Comparison of ENCODE assay signal across 8 cellular contexts in genomic region chr5:179679014-179679674, GRCh38. TPM values are rescaled to one million over a fixed set of nuclear protein-coding genes. Genes with fewer than 3 reads are reported as not detected.
DNase-seq lines count a peak whose midpoint lies in the region; ATAC-seq and TF ChIP-seq lines count a peak whose summit lies in the region.

No MANE protein-coding gene starts in this region.

- H3K4me2 ChIP-seq in fibroblast of lung (ENCODE audit: extremely low read depth, insufficient read depth, low read length), result peak overlapping the region; percentile 90

- no peak overlapping the region for H3K9ac ChIP-seq in fibroblast of lung (ENCODE audit: insufficient read depth, low read length)

- H3K36me3 ChIP-seq in fibroblast of lung (ENCODE audit: control insufficient read depth, insufficient read depth, low read length), result no peaks in the 10 kb centered on the region

- peak overlapping the region; percentile 73 to 98 (median 83) for H3K4me3 ChIP-seq in fibroblast of lung (replicated peaks in 1 of 4; ENCODE audit: control extremely low read depth in 1 of 4, insufficient read depth in 1 of 4, low read depth in 3 of 4, low read length in 4 of 4)

- no peaks in the 10 kb centered on the region for H3K9me3 Mint-ChIP-seq in naive thymus-derived CD8-positive, alpha-beta T cell

- peaks cover 3% of the 10 kb centered on the region for H3K4me1 ChIP-seq in fibroblast of lung (ENCODE audit: control insufficient read depth, extremely low read depth, insufficient read depth, low read length)

- H3K27ac ChIP-seq in fibroblast of lung (ENCODE audit: insufficient read depth, low read length), result no peak overlapping the region

- ATAC-seq in HG02571 (IDR thresholded peaks at IDR 0.05; ENCODE audit: unreplicated experiment), result peak; percentile 30
- ATAC-seq in naive thymus-derived CD8-positive, alpha-beta T cell, result peak; percentile 23 to 41
- ATAC-seq in stimulated activated naive CD8-positive, alpha-beta T cell treated with anti-CD3 and anti-CD28 coated beads, Interleukin-15, Interleukin-2, amounts not matched to agents 100 U/mL and 50 U/mL, for 24 hours, result peak; percentile 55

- DNase-seq in EH (ENCODE audit: low read depth), result peak; percentile 64
- peak; percentile 88 for DNase-seq in NCI-H345 (lab: John Stamatoyannopoulos, UW)
- DNase-seq in activated T-cell treated with anti-CD3 and anti-CD28 coated beads, Interleukin-2, amount 50 U/mL, for 48 hours, result peak; percentile 86 to 87
- peak; percentile 64 to 65 for DNase-seq in fibroblast of lung (ENCODE audit: low read depth in 2 of 2)
- peak in 9 of 10 donors; percentile 41 to 78 (median 52) for DNase-seq in naive thymus-derived CD8-positive, alpha-beta T cell
- peak; percentile 83 for DNase-seq in stimulated activated naive CD8-positive, alpha-beta T cell treated with anti-CD3 and anti-CD28 coated beads, Interleukin-15, Interleukin-2, amounts not matched to agents 100 U/mL and 50 U/mL, for 24 hours
- DNase-seq in NCI-H2171 treated with DMSO at 0.1 percent for 48 hours (lab: John Stamatoyannopoulos, UW), result no peak

- peaks cover 6% of the 10 kb centered on the region for H3K79me2 ChIP-seq in fibroblast of lung (ENCODE audit: control insufficient read depth, insufficient read depth, low read length)

- no peaks in the 10 kb centered on the region for H3K27me3 Mint-ChIP-seq in naive thymus-derived CD8-positive, alpha-beta T cell

- H3K27me3 ChIP-seq in fibroblast of lung (ENCODE audit: control insufficient read depth, insufficient read depth, low read length), result no peaks in the 10 kb centered on the region

- peak overlapping the region; percentile 96 for H2AFZ ChIP-seq in fibroblast of lung (ENCODE audit: low read length)

- peaks cover 0 to 3% (median 0%) of the 10 kb centered on the region in 3 donors for H3K36me3 Mint-ChIP-seq in naive thymus-derived CD8-positive, alpha-beta T cell

- no peaks in the 10 kb centered on the region for H3K9me3 ChIP-seq in fibroblast of lung (ENCODE audit: control insufficient read depth, insufficient read depth, low read depth, low read length)

- peak; percentile 9 to 32 for TF ChIP-seq CTCF in fibroblast of lung (conservative IDR thresholded peaks at IDR 0.05 in 1 of 2, IDR thresholded peaks at IDR 0.05 in 1 of 2; ENCODE audit: low read depth in 1 of 2, low read length in 2 of 2)

- H3K4me1 Mint-ChIP-seq in naive thymus-derived CD8-positive, alpha-beta T cell, result peaks cover 17 to 52% (median 31%) of the 10 kb centered on the region in 4 donors

- H3K4me3 Mint-ChIP-seq in naive thymus-derived CD8-positive, alpha-beta T cell, result peak overlapping the region; percentile 94 to 100 (median 96)

- H3K27ac Mint-ChIP-seq in naive thymus-derived CD8-positive, alpha-beta T cell, result peak overlapping the region; percentile 84 to 99 (median 96)

- POLR2A ChIA-PET in naive thymus-derived CD8-positive, alpha-beta T cell (lab: Charles Lee), result interaction anchor here (0.7 to 4.8 kb wide), 12 partner anchors 12 to 161 kb away, joined by 3 to 39 read pairs (median 7); partner anchors contain the start of genes CANX, HNRNPH1, MAML1 and RUFY1

- no peaks in the 10 kb centered on the region for H4K20me1 ChIP-seq in fibroblast of lung (ENCODE audit: control insufficient read depth, extremely low read depth, insufficient read depth, low read length)

RNA-seq across cellular contexts. Expression of gene CBY3, which starts 1.7 kb away (rescaled TPM):
- total RNA-seq in fibroblast of lung, result not detected in 2 replicates
- polyA plus RNA-seq in fibroblast of lung, result not detected in 2 replicates
- 0.17 TPM in 1 of 2 replicates, not detected in the other for polyA plus RNA-seq in fibroblast of lung (2012)
- not detected in 2 replicates for polyA minus RNA-seq in fibroblast of lung (ENCODE audit: low replicate concordance)
- total RNA-seq in naive thymus-derived CD8-positive, alpha-beta T cell, result under 1 TPM in 1 of 2 experiments, not detected in 1; 0.99 TPM
- under 1 TPM in 2 of 3 donors, not detected in 1; 0.62 to 0.66 TPM for polyA plus RNA-seq in naive thymus-derived CD8-positive, alpha-beta T cell

RNA-seq across cellular contexts. Expression of gene CANX, which starts 19.6 kb away (rescaled TPM):
- total RNA-seq in fibroblast of lung, result 518 and 589 TPM in 2 replicates
- polyA plus RNA-seq in fibroblast of lung, result 560 and 722 TPM in 2 replicates
- polyA plus RNA-seq in fibroblast of lung (2012), result 568 and 794 TPM in 2 replicates
- 1,041 and 1,496 TPM in 2 replicates for polyA minus RNA-seq in fibroblast of lung (ENCODE audit: low replicate concordance)
- total RNA-seq in naive thymus-derived CD8-positive, alpha-beta T cell, result 100 to 1,000 TPM; 219 to 225 TPM
- 100 to 1,000 TPM; 172 to 220 (median 190) TPM for polyA plus RNA-seq in naive thymus-derived CD8-positive, alpha-beta T cell

RNA-seq across cellular contexts. Expression of gene MAML1, which starts 53.5 kb away (rescaled TPM):
- total RNA-seq in fibroblast of lung, result 5.1 and 6.4 TPM in 2 replicates
- polyA plus RNA-seq in fibroblast of lung, result 7.3 and 7.5 TPM in 2 replicates
- 11.7 and 14.3 TPM in 2 replicates for polyA plus RNA-seq in fibroblast of lung (2012)
- polyA minus RNA-seq in fibroblast of lung (ENCODE audit: low replicate concordance), result 46.3 and 50.6 TPM in 2 replicates
- total RNA-seq in naive thymus-derived CD8-positive, alpha-beta T cell, result 10 to 100 TPM; 45.0 to 48.5 TPM
- 1 to 10 TPM; 2.8 to 9.6 (median 3.3) TPM for polyA plus RNA-seq in naive thymus-derived CD8-positive, alpha-beta T cell

RNA-seq across cellular contexts. Expression of gene HNRNPH1, which starts 55.7 kb away (rescaled TPM):
- 630 and 689 TPM in 2 replicates for total RNA-seq in fibroblast of lung
- 214 and 285 TPM in 2 replicates for polyA plus RNA-seq in fibroblast of lung
- 246 and 334 TPM in 2 replicates for polyA plus RNA-seq in fibroblast of lung (2012)
- polyA minus RNA-seq in fibroblast of lung (ENCODE audit: low replicate concordance), result 82.2 and 111 TPM in 2 replicates
- total RNA-seq in naive thymus-derived CD8-positive, alpha-beta T cell, result 1,000 to 10,000 TPM; 1,803 to 1,897 TPM
- 100 to 1,000 TPM in 2 of 3 donors, 10 to 100 TPM in 1; 97.0 to 120 (median 104) TPM for polyA plus RNA-seq in naive thymus-derived CD8-positive, alpha-beta T cell
